18 cellular contexts compared by ENCODE assay signal in genomic region chr2:54083021-54083420, GRCh38. TPM values are rescaled to one million over a fixed set of nuclear protein-coding genes. Genes with fewer than 3 reads are reported as not detected.
DNase-seq lines count a peak whose midpoint lies in the region; ATAC-seq and TF ChIP-seq lines count a peak whose summit lies in the region.
"Had no signal": no experiment of that assay in that cellular context is flagged by ENCODE, and none has a peak within 500 bp of the region (broad histone marks: within the 10 kb centered on the region; RNA-seq: fewer than 3 reads in every experiment).

No MANE protein-coding gene starts in this region.

- ATAC-seq in IMR-90 (ENCODE audit: low read depth) (no peak), GM18858 (IDR thresholded peaks at IDR 0.05; ENCODE audit: unreplicated experiment) (no peak)
- ATAC-seq: gastroesophageal sphincter; naive thymus-derived CD8-positive, alpha-beta T cell; Right ventricle myocardium inferior had no signal

- H2BK15ac ChIP-seq in IMR-90 (ENCODE audit: low read depth, low read length): no peak overlapping the region

- H3K27ac ChIP-seq in IMR-90 (ENCODE audit: insufficient read depth, low read length): no peak overlapping the region
- H3K27ac ChIP-seq in esophagus squamous epithelium: no peak overlapping the region
- no peak overlapping the region for H3K27ac ChIP-seq in A673 (ENCODE audit: low read depth, low read length, poor library complexity, severe bottlenecking)
- H3K27ac ChIP-seq: gastroesophageal sphincter, WERI-Rb-1 had no signal

- peaks cover 4% of the 10 kb centered on the region; the same call in 1 of the 2 replicates for H3K9me1 ChIP-seq in IMR-90 (ENCODE audit: insufficient read depth, low read length)

- 0 out of 2 replicates have a peak overlapping the region, but pooled peaks have one; percentile 15 for H2AK5ac ChIP-seq in IMR-90 (ENCODE audit: low read depth, low read length)

- dilution Hi-C loops in IMR-90 (cut with HindIII; ENCODE audit: low sequenced_read_pairs, unreplicated experiment): no loop called here

- intact Hi-C loops in IMR-90 (cut with micrococcal nuclease) (no loop called here), esophagus squamous epithelium (cut with DNase I) (no loop called here), A673 (cut with micrococcal nuclease; ENCODE audit: unreplicated experiment) (no loop called here)

- CTCF ChIA-PET in IMR-90 (lab: Yijun Ruan, JAX) (interaction anchor here (0.7 kb wide), 1 partner anchor 457 kb away, joined by 3 read pairs; no protein-coding TSS in a partner anchor), A673 (lab: Charles Lee) (no interaction called here)

- in situ Hi-C loops in IMR-90 (cut with MboI; ENCODE audit: low sequenced_read_pairs): no loop called here

- H3K4me2 ChIP-seq in IMR-90 (ENCODE audit: low read depth, low read length): no peak overlapping the region

- 0 out of 2 replicates have a peak overlapping the region, but pooled peaks have one; percentile 29 for H3K18ac ChIP-seq in IMR-90 (ENCODE audit: low read depth, low read length)

- DNase-seq in IMR-90: no peak
- peak; percentile 21 for DNase-seq in SK-N-DZ (ENCODE audit: low spot score)
- DNase-seq in globus pallidus (ENCODE audit: low spot score): peak; percentile 44
- DNase-seq in esophagus squamous epithelium (lab: John Stamatoyannopoulos, UW): no peak
- no peak for DNase-seq in mesenteric fat pad (ENCODE audit: low spot score)
- no peak for DNase-seq in A673 (ENCODE audit: low spot score)
- DNase-seq: activated CD4-positive, alpha-beta T cell treated with anti-CD3 and anti-CD28 coated beads, Interleukin-2, amount 50 U/mL, for 48 hours; activated naive CD4-positive, alpha-beta T cell treated with Interleukin-2 at 50 U/mL for 16 hours; activated T-cell treated with anti-CD3 and anti-CD28 coated beads for 4 hours; AML-193; naive thymus-derived CD8-positive, alpha-beta T cell; NCI-H187; NCI-H510A; WERI-Rb-1 had no signal

- H2AK9ac ChIP-seq in IMR-90 (replicated peaks; ENCODE audit: low read depth, low read length, poor library complexity): no peak overlapping the region

- no peak overlapping the region for H3K9ac ChIP-seq in IMR-90 (ENCODE audit: low read depth, low read length)

- H2BK5ac ChIP-seq in IMR-90 (ENCODE audit: low read depth, low read length, poor library complexity, severe bottlenecking): no peak overlapping the region

- BruUV-seq in IMR-90 (replicated peaks; lab: Mats Ljungman, UMichigan): no TSS peak
- no TSS peak for BruUV-seq in A673 (replicated peaks; lab: Mats Ljungman, UMichigan)

- no peaks in the 10 kb centered on the region for H4K20me1 ChIP-seq in IMR-90 (ENCODE audit: insufficient read depth, low read length)

- TF ChIP-seq CTCF in IMR-90 (conservative IDR thresholded peaks at IDR 0.05; ENCODE audit: low read depth, low read length) (no peak), esophagus squamous epithelium (IDR thresholded peaks at IDR 0.05) (no peak), A673 (conservative IDR thresholded peaks at IDR 0.05; ENCODE audit: low read depth, low read length) (no peak)

- 92% methylated on average over 5 of the region's 6 CpGs; no CpG with 5 or more reads in 1 of the 2 experiments for WGBS in IMR-90 (ENCODE audit: extremely low coverage in 2 of 2, insufficient read length in 1 of 2), 2 experiments
- WGBS in esophagus squamous epithelium, 2 donors: 82 to 90% methylated on average over 6 of the region's 6 CpGs

- no peaks in the 10 kb centered on the region for H3K9me3 ChIP-seq in IMR-90 (ENCODE audit: control insufficient read depth, insufficient read depth, low read length)
- no peaks in the 10 kb centered on the region for H3K9me3 ChIP-seq in neuron (ENCODE audit: low read length)
- H3K9me3 ChIP-seq in esophagus squamous epithelium: no peaks in the 10 kb centered on the region
- no peaks in the 10 kb centered on the region for H3K9me3 ChIP-seq in A673 (ENCODE audit: low read depth, low read length, poor library complexity, severe bottlenecking)
- H3K9me3 ChIP-seq: gastroesophageal sphincter had no signal

- no peak overlapping the region for H4K91ac ChIP-seq in IMR-90 (ENCODE audit: insufficient read depth, low read depth, low read length)

- H3K36me3 ChIP-seq in IMR-90 (ENCODE audit: control insufficient read depth, insufficient read depth, low read length): no peaks in the 10 kb centered on the region
- H3K36me3 ChIP-seq in neuron (ENCODE audit: insufficient read depth, low read length): no peaks in the 10 kb centered on the region
- H3K36me3 ChIP-seq in esophagus squamous epithelium: no peaks in the 10 kb centered on the region
- no peaks in the 10 kb centered on the region for H3K36me3 ChIP-seq in A673 (ENCODE audit: insufficient read depth, low read length, poor library complexity, severe bottlenecking)
- H3K36me3 ChIP-seq: gastroesophageal sphincter, WERI-Rb-1 had no signal

- no peak overlapping the region; the same call in 1 of the 2 replicates for H3K4ac ChIP-seq in IMR-90 (ENCODE audit: low read depth, low read length)

- H2AFZ ChIP-seq in IMR-90 (replicated peaks; ENCODE audit: low read length, poor library complexity): no peak overlapping the region
- H2AFZ ChIP-seq in neuron (ENCODE audit: low read depth, low read length): peak overlapping the region; percentile 7

- TF ChIP-seq RAD21 in IMR-90 (IDR thresholded peaks at IDR 0.05; ENCODE audit: low read length): no peak

- no peak overlapping the region for H3K14ac ChIP-seq in IMR-90 (replicated peaks; ENCODE audit: low read depth, low read length)

- H3K23ac ChIP-seq in IMR-90 (ENCODE audit: low read depth, low read length): 0 out of 2 replicates have a peak overlapping the region, but pooled peaks have one; percentile 15

- no peak for TF ChIP-seq POLR2A in IMR-90 (IDR thresholded peaks at IDR 0.05; ENCODE audit: low read depth, low read length)
- no peak for TF ChIP-seq POLR2A in esophagus squamous epithelium (IDR thresholded peaks at IDR 0.05)

- POLR2A ChIA-PET in IMR-90 (lab: Charles Lee; ENCODE audit: unreplicated experiment): no interaction called here
- POLR2A ChIA-PET in A673 (lab: Charles Lee; ENCODE audit: low non-redundant PET): no interaction called here

- no peak overlapping the region for H3K56ac ChIP-seq in IMR-90 (ENCODE audit: extremely low read depth, insufficient read depth, low read length)

- H3K4me1 ChIP-seq in IMR-90 (ENCODE audit: control insufficient read depth, insufficient read depth, low read length): peaks cover 3% of the 10 kb centered on the region
- peaks cover 8% of the 10 kb centered on the region for H3K4me1 ChIP-seq in neuron (ENCODE audit: insufficient read depth, low read length)
- peaks cover 0 to 12% (median 0%) of the 10 kb centered on the region in 3 donors for H3K4me1 ChIP-seq in esophagus squamous epithelium
- H3K4me1 ChIP-seq in A673 (ENCODE audit: insufficient read depth, low read length, poor library complexity, severe bottlenecking): no peaks in the 10 kb centered on the region

- no peaks in the 10 kb centered on the region for H3K27me3 ChIP-seq in IMR-90 (ENCODE audit: control insufficient read depth, insufficient read depth, low read length)
- H3K27me3 ChIP-seq in neuron (ENCODE audit: insufficient read depth, low read length): no peaks in the 10 kb centered on the region
- no peaks in the 10 kb centered on the region for H3K27me3 ChIP-seq in esophagus squamous epithelium
- no peaks in the 10 kb centered on the region for H3K27me3 ChIP-seq in A673 (replicated peaks; ENCODE audit: insufficient read depth, low read depth, low read length, poor library complexity)
- H3K27me3 ChIP-seq: gastroesophageal sphincter had no signal

- H2BK20ac ChIP-seq in IMR-90 (ENCODE audit: low read depth, low read length): 0 out of 2 replicates have a peak overlapping the region, but pooled peaks have one; percentile 25

- H3K79me1 ChIP-seq in IMR-90 (ENCODE audit: low read depth in 1 of 2, low read length in 2 of 2): no peaks in the 10 kb centered on the region

- H2BK120ac ChIP-seq in IMR-90 (ENCODE audit: low read depth, low read length): no peak overlapping the region

- H3K4me3 ChIP-seq in IMR-90 (ENCODE audit: insufficient read depth, low read depth, low read length) (no peak overlapping the region), neuron (ENCODE audit: low read length) (no peak overlapping the region), esophagus squamous epithelium (no peak overlapping the region), A673 (ENCODE audit: low read depth, low read length, poor library complexity, severe bottlenecking) (no peak overlapping the region)
- H3K4me3 ChIP-seq: gastroesophageal sphincter had no signal

- H4K8ac ChIP-seq in IMR-90 (ENCODE audit: low read depth in 2 of 2, low read length in 2 of 2): no peak overlapping the region

- H4K5ac ChIP-seq in IMR-90 (ENCODE audit: low read depth, low read length): no peak overlapping the region

TF ChIP-seq in IMR-90, 13 proteins besides CTCF, POLR2A, EP300 and RAD21:
- no peak for TF ChIP-seq MXI1 (IDR thresholded peaks at IDR 0.05; ENCODE audit: borderline replicate concordance, low read depth, low read length)
- TF ChIP-seq SMC3 (IDR thresholded peaks at IDR 0.05; ENCODE audit: low read depth, low read length): no peak
- no peak for TF ChIP-seq RFX5 (IDR thresholded peaks at IDR 0.05; ENCODE audit: low read depth, low read length)
- TF ChIP-seq FOS (IDR thresholded peaks at IDR 0.05; ENCODE audit: low read depth, low read length): no peak

RNA-seq across cellular contexts. Expression of gene ACYP2, which starts 32.4 kb away (rescaled TPM):
- total RNA-seq in IMR-90 (2012; rRNA removed) (3.9 and 5.8 TPM in 2 replicates), esophagus squamous epithelium (10 to 100 TPM in 1 of 4 donors, 1 to 10 TPM in 3; 3.7 to 15.1 (median 5.7) TPM), mesenteric fat pad (23.4 TPM), A673 (2021) (6.0 and 10.1 TPM in 2 replicates)
- 5.9 and 7.4 TPM in 2 replicates for polyA plus RNA-seq in IMR-90 (2012; rRNA removed)
- polyA plus RNA-seq in IMR-90 (2012; cell fraction: cytosol; rRNA removed): 3.6 and 5.3 TPM in 2 replicates
- 1.6 and 3.7 TPM in 2 replicates for polyA plus RNA-seq in IMR-90 (2012; cell fraction: nucleus; rRNA removed; ENCODE audit: low replicate concordance)
- 3.0 and 8.0 TPM in 2 replicates for polyA plus RNA-seq in SK-N-DZ (2014; cell fraction: cytosol; rRNA removed)
- polyA plus RNA-seq in SK-N-DZ (2014; cell fraction: nucleus; rRNA removed): 2.6 and 4.3 TPM in 2 replicates

Comparison
In these comparisons a context has a peak if more than half of its experiments do, and no peak if none do; other contexts are left out.
1. DNase-seq: peak in SK-N-DZ (single experiment) and globus pallidus (single experiment); none in IMR-90 (single experiment), esophagus squamous epithelium (single experiment), mesenteric fat pad (single experiment) and A673 (single experiment).